1 cellular context compared by ENCODE assay signal in the genomic region with DNA sequence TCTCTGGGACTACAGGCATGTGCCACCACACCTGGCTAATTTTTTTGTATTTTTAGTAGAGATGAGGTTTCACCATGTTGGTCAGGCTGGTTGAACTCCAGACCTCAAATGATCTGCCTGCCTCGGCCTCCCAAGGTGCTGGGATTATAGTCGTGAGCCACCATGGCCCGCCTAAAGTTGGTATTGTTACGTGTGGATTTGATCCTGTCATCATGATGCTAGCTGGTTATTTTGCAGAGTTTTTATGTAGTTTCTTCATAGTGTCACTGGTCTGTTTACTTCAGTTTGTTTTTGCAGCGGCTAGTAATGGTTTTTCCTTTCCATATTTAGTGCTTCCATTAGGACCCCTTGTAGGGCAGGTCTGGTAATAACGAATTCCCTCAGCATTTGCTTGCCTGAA.
TF ChIP-seq lines count a peak whose summit lies in the region.

No MANE protein-coding gene starts in this region.

TF ChIP-seq in HEK293, 187 proteins besides CTCF, POLR2A, EP300 and RAD21:
- TF ChIP-seq, protein P1, sequence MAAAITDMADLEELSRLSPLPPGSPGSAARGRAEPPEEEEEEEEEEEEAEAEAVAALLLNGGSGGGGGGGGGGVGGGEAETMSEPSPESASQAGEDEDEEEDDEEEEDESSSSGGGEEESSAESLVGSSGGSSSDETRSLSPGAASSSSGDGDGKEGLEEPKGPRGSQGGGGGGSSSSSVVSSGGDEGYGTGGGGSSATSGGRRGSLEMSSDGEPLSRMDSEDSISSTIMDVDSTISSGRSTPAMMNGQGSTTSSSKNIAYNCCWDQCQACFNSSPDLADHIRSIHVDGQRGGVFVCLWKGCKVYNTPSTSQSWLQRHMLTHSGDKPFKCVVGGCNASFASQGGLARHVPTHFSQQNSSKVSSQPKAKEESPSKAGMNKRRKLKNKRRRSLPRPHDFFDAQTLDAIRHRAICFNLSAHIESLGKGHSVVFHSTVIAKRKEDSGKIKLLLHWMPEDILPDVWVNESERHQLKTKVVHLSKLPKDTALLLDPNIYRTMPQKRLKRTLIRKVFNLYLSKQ (tag by site-specific recombination; IDR thresholded peaks at IDR 0.05; ENCODE audit: borderline replicate concordance): no peak
- TF ChIP-seq ZNF624 (tag by site-specific recombination; IDR thresholded peaks at IDR 0.05) (no peak), ZNF558 (tag by site-specific recombination; IDR thresholded peaks at IDR 0.05) (peak; percentile 95), KLF1 (tag by site-specific recombination; IDR thresholded peaks at IDR 0.05) (no peak)
TF ChIP-seq in HEK293: peak in this region for 1.
